Comparison of ENCODE assay signal across 8 cellular contexts in the genomic region with DNA sequence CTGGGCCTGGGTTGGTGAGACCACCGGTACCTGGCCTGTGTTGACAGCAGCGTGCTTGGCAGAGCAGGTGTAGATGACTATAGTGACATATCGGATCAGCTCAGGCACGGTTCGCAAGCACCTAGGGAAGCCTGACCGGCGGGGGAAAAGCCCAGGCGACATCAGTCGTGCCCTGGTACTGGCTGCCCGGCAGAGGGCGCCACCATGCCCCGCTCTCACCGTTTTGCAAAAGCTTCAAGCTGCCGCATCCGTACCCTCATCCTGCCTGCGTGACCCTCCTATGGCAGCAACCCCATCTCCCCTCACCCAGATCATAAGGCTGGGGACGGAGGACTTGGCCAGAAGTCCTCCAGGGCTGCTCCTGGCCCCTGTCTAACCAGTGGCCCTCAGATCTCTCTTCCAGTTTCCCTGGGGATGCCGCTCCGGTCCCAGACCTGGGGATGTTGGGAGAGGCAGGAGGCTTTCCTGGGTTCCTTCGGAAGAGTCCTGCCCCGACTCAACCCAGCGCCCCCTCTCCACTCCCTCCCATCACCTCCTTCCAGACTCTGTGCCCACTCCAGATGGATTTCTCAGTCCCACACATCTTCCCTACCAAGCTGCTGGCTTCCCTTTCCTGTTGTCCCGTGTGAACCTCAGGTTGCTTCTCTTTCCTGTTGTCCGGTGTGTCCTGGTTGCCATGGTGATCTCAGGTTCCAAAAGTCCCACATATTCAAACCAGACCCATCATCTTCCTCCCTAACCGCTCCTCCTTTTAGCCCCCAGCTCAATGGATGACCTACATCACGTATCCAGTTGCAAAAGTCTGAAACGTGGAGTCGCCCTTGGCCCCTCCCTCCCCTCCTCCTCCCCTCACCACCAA. TPM values are rescaled to one million over a fixed set of nuclear protein-coding genes. Genes with fewer than 3 reads are reported as not detected.
DNase-seq lines count a peak whose midpoint lies in the region; ATAC-seq and TF ChIP-seq lines count a peak whose summit lies in the region.

No MANE protein-coding gene starts in this region.

- H3K27me3 ChIP-seq in endodermal cell (ENCODE audit: control insufficient read depth, insufficient read depth, low read length, poor library complexity, severe bottlenecking): peaks cover 84% of the 10 kb centered on the region

- ATAC-seq in GM21576 (IDR thresholded peaks at IDR 0.05; ENCODE audit: unreplicated experiment) (peak; percentile 60), HG02610 (IDR thresholded peaks at IDR 0.05; ENCODE audit: unreplicated experiment) (no peak)

- no peak overlapping the region for H3K4me3 ChIP-seq in endodermal cell (ENCODE audit: low read length)

- peak overlapping the region; percentile 48 for H3K4me3 Mint-ChIP-seq in endodermal cell
- peak overlapping the region; percentile 43 for H3K4me3 Mint-ChIP-seq in mesothelial cell of epicardium

- H3K36me3 ChIP-seq in endodermal cell (ENCODE audit: control insufficient read depth, insufficient read depth, low read length): no peaks in the 10 kb centered on the region

- H3K4me1 ChIP-seq in endodermal cell (ENCODE audit: control insufficient read depth, insufficient read depth, low read length): peaks cover 7% of the 10 kb centered on the region

- no peak overlapping the region for H3K9ac ChIP-seq in endodermal cell (ENCODE audit: extremely low read depth, low read length, poor library complexity, severe bottlenecking)

- WGBS in endodermal cell (ENCODE audit: insufficient coverage in 1 of 2, insufficient read length in 1 of 2), 2 experiments: 10 to 18% methylated on average over 19 to 28 of the region's 28 CpGs

- H3K9me3 ChIP-seq in endodermal cell (ENCODE audit: control insufficient read depth, low read length): no peaks in the 10 kb centered on the region

- H3K36me3 Mint-ChIP-seq in endodermal cell (ENCODE audit: low read depth) (no peaks in the 10 kb centered on the region), mesothelial cell of epicardium (no peaks in the 10 kb centered on the region)

- peak; percentile 15 to 24 for DNase-seq in AML-193 (lab: John Stamatoyannopoulos, UW)
- DNase-seq in NCI-H526 treated with DMSO at 0.1 percent for 48 hours (lab: John Stamatoyannopoulos, UW): peak; percentile 35
- peak; percentile 67 to 81 for DNase-seq in activated CD8-positive, alpha-beta memory T cell treated with anti-CD3 and anti-CD28 coated beads for 1 hour (ENCODE audit: extremely low read depth in 1 of 2, low read depth in 1 of 2)
- peak; percentile 97 for DNase-seq in endodermal cell
- DNase-seq in mesothelial cell of epicardium (ENCODE audit: low spot score in 2 of 2, unreplicated experiment in 2 of 2): peak; percentile 60 to 80
- peak; percentile 93 for DNase-seq in stimulated activated CD8-positive, alpha-beta memory T cell treated with anti-CD3 and anti-CD28 coated beads, Interleukin-4, amount 100 ng/mL, for 48 hours

- peaks cover 35% of the 10 kb centered on the region for H3K4me1 Mint-ChIP-seq in endodermal cell
- peaks cover 13% of the 10 kb centered on the region for H3K4me1 Mint-ChIP-seq in mesothelial cell of epicardium

- H3K27ac Mint-ChIP-seq in endodermal cell: no peak overlapping the region
- no peak overlapping the region for H3K27ac Mint-ChIP-seq in mesothelial cell of epicardium

- no peaks in the 10 kb centered on the region for H3K9me3 Mint-ChIP-seq in endodermal cell
- H3K9me3 Mint-ChIP-seq in mesothelial cell of epicardium: no peaks in the 10 kb centered on the region

- H3K27me3 Mint-ChIP-seq in endodermal cell (ENCODE audit: insufficient read depth) (peaks cover 85% of the 10 kb centered on the region), mesothelial cell of epicardium (ENCODE audit: low read depth) (peaks cover 96% of the 10 kb centered on the region)

- H3K27ac ChIP-seq in endodermal cell (ENCODE audit: low read depth, low read length): no peak overlapping the region

- TF ChIP-seq CTCF in endodermal cell (conservative IDR thresholded peaks at IDR 0.05) (peak; percentile 97), mesothelial cell of epicardium (IDR thresholded peaks at IDR 0.05; ENCODE audit: unreplicated experiment) (peak; percentile 85)

RNA-seq across cellular contexts. Expression of gene ALOX12B, which starts 13.7 kb away (rescaled TPM):
- 1 to 10 TPM in 1 of 2 donors, under 1 TPM in 1; 0.95 to 1.2 TPM for total RNA-seq in endodermal cell
- polyA plus RNA-seq in endodermal cell (2013, experiment 1 of 2): 0.68 TPM
- polyA plus RNA-seq in endodermal cell (2013, experiment 2 of 2): 0.46 TPM
- total RNA-seq in mesothelial cell of epicardium: 0.70 TPM in 1 of 3 replicates, not detected in the others

RNA-seq across cellular contexts. Expression of gene ALOX15B, which starts 35.0 kb away (rescaled TPM):
- total RNA-seq in endodermal cell (not detected), mesothelial cell of epicardium (0.09 TPM in 1 of 3 replicates, not detected in the others)
- polyA plus RNA-seq in endodermal cell (2013, experiment 1 of 2): not detected
- polyA plus RNA-seq in endodermal cell (2013, experiment 2 of 2): not detected

RNA-seq across cellular contexts. Expression of gene ALOXE3, which starts 44.5 kb away (rescaled TPM):
- total RNA-seq in endodermal cell: under 1 TPM; 0.13 to 0.49 TPM
- polyA plus RNA-seq in endodermal cell (2013, experiment 1 of 2): not detected
- not detected for polyA plus RNA-seq in endodermal cell (2013, experiment 2 of 2)
- 0.09 to 0.13 TPM in 2 of 3 replicates, not detected in the other for total RNA-seq in mesothelial cell of epicardium

RNA-seq across cellular contexts. Expression of gene HES7, which starts 50.0 kb away (rescaled TPM):
- total RNA-seq in endodermal cell (1 to 10 TPM in 1 of 2 donors, under 1 TPM in 1; 0.40 to 2.2 TPM), mesothelial cell of epicardium (0.45 to 0.75 TPM (median 0.66 TPM) in 3 replicates)
- polyA plus RNA-seq in endodermal cell (2013, experiment 1 of 2): 0.89 TPM
- 0.87 TPM for polyA plus RNA-seq in endodermal cell (2013, experiment 2 of 2)

Comparison
In these comparisons a context has a peak if more than half of its experiments do, and no peak if none do; other contexts are left out.
1. DNase-seq: peak in every context shown above with its lines; median percentile 97 in endodermal cell; 93 in stimulated activated CD8-positive, alpha-beta memory T cell treated with anti-CD3 and anti-CD28 coated beads, Interleukin-4, amount 100 ng/mL, for 48 hours; 74 in activated CD8-positive, alpha-beta memory T cell treated with anti-CD3 and anti-CD28 coated beads for 1 hour; 70 in mesothelial cell of epicardium; 35 in NCI-H526 treated with DMSO at 0.1 percent for 48 hours; 20 in AML-193.